In genomic region chr3:178203152-178203551, GRCh38 we compare ENCODE assay signal across 1 cellular context.
TF ChIP-seq lines count a peak whose summit lies in the region.

No MANE protein-coding gene starts in this region.

TF ChIP-seq in IMR-90, 13 proteins besides CTCF, POLR2A, EP300 and RAD21 (continued from another document):
- TF ChIP-seq, protein P1, sequence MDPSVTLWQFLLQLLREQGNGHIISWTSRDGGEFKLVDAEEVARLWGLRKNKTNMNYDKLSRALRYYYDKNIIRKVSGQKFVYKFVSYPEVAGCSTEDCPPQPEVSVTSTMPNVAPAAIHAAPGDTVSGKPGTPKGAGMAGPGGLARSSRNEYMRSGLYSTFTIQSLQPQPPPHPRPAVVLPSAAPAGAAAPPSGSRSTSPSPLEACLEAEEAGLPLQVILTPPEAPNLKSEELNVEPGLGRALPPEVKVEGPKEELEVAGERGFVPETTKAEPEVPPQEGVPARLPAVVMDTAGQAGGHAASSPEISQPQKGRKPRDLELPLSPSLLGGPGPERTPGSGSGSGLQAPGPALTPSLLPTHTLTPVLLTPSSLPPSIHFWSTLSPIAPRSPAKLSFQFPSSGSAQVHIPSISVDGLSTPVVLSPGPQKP (IDR thresholded peaks at IDR 0.05; ENCODE audit: borderline replicate concordance, low read depth, low read length), result no peak
